ENCODE assay signal across 25 cellular contexts in the genomic region with DNA sequence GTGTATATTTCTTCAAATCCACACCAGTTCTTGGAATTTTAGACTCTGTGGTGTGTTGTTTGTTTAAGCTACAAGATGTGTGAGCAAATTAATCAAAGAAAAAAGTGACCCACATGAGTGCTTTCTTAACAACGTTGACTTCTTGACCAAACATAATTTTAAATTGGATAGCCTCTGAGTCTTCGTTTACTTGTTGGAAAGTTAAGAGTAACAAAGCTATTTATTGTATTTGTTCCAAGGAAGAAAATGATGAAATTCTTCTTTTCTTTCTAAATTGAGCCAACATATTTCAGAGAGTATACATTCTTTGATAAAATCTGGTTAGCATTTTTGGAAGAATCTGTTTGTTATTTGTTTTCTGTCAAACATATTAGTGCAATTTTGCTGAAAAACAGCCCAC.
"Had no signal": no experiment of that assay in that cellular context is flagged by ENCODE, and none has a peak within 500 bp of the region (broad histone marks: within the 10 kb centered on the region; RNA-seq: fewer than 3 reads in every experiment).

No MANE protein-coding gene starts in this region.

- H3K36me3 ChIP-seq: gastroesophageal sphincter, right atrium auricular region, stomach, thyroid gland, upper lobe of left lung had no signal

- DNase-seq: activated CD4-positive, alpha-beta T cell treated with anti-CD3 and anti-CD28 coated beads for 36 hours; activated CD4-positive, CD25-positive, alpha-beta regulatory T cell; activated effector memory CD4-positive, alpha-beta T cell treated with anti-CD3 and anti-CD28 coated beads, Interleukin-2, amount 50 U/mL, for 16 hours; activated naive CD4-positive, alpha-beta T cell treated with anti-CD3 and anti-CD28 coated beads for 36 hours; activated naive CD8-positive, alpha-beta T cell treated with anti-CD3 and anti-CD28 coated beads for 36 hours; activated T-cell treated with anti-CD3 and anti-CD28 coated beads for 4 hours; amniotic stem cell; caudate nucleus; cortex of kidney; endodermal cell; islet precursor cell; left ventricle myocardium superior; mucosa of descending colon; stimulated activated CD4-positive, alpha-beta T cell treated with anti-CD3 and anti-CD28 coated beads, Interleukin-15, amount 100 ng/mL, for 24 hours; stimulated activated CD4-positive, alpha-beta T cell treated with anti-CD3 and anti-CD28 coated beads, Interleukin-2, amount 100 ng/mL, for 24 hours; stimulated activated naive B cell treated with anti-CD40 and anti-IgM and Interleukin-4, amounts not matched to agents 10 μg/mL and 1 μg/mL and 100 μg/mL, for 72 hours; stomach; T-helper 1 cell; thyroid gland; upper lobe of left lung had no signal

- H3K27ac ChIP-seq: epithelial cell of prostate, hepatocyte, right atrium auricular region, stomach, thyroid gland, upper lobe of left lung had no signal

- H2AFZ ChIP-seq: hepatocyte had no signal

- H3K4me2 ChIP-seq: hepatocyte, smooth muscle cell had no signal

- H3K4me3 ChIP-seq: gastroesophageal sphincter, hepatocyte, mucosa of descending colon, right atrium auricular region, smooth muscle cell, stomach, thyroid gland, upper lobe of left lung had no signal

- H3K27me3 ChIP-seq: gastroesophageal sphincter, hepatocyte, right atrium auricular region, stomach, thyroid gland, upper lobe of left lung had no signal

- H3K4me1 ChIP-seq: right atrium auricular region, thyroid gland had no signal

- H3K79me2 ChIP-seq: hepatocyte had no signal

- H3K9me3 ChIP-seq: gastroesophageal sphincter, mucosa of descending colon, right atrium auricular region, stomach, thyroid gland, upper lobe of left lung had no signal
